Comparison of ENCODE assay signal across 16 cellular contexts in genomic region chr1:232614811-232615210, GRCh38. TPM values are rescaled to one million over a fixed set of nuclear protein-coding genes. Genes with fewer than 3 reads are reported as not detected.
A peak's percentile ranks its signal among the peaks of the same experiment; 100 is the strongest.
DNase-seq lines count a peak whose midpoint lies in the region; ATAC-seq and TF ChIP-seq lines count a peak whose summit lies in the region.
"Had no signal": no experiment of that assay in that cellular context is flagged by ENCODE, and none has a peak within 500 bp of the region (broad histone marks: within the 10 kb centered on the region; RNA-seq: fewer than 3 reads in every experiment).

No MANE protein-coding gene starts in this region.

- H2AK5ac ChIP-seq in mesenchymal stem cell (ENCODE audit: low read length, severe bottlenecking), result no peak overlapping the region
- H2AK5ac ChIP-seq in trophoblast cell (ENCODE audit: low read length), result no peak overlapping the region

- intact Hi-C loops in Caco-2 (cut with micrococcal nuclease; ENCODE audit: unreplicated experiment), result loop anchor here (5.0 kb wide), 1 partner anchor 58 kb away; no protein-coding TSS in a partner anchor
- intact Hi-C loops in head of caudate nucleus (cut with DNase I), result no loop called here
- intact Hi-C loops in CD14-positive monocyte (cut with micrococcal nuclease), result no loop called here

- H3K27me3 Mint-ChIP-seq in Caco-2 (ENCODE audit: insufficient read depth, unreplicated experiment) (no peaks in the 10 kb centered on the region), CD14-positive monocyte (ENCODE audit: low read depth in 3 of 3) (peaks cover 0 to 6% (median 1%) of the 10 kb centered on the region in 3 donors)
- H3K27me3 Mint-ChIP-seq: CD4-positive, alpha-beta memory T cell had no signal

- H3K18ac ChIP-seq in mesenchymal stem cell (ENCODE audit: low read depth in 1 of 2, low read length in 2 of 2) (peak overlapping the region in 1 of 2 experiments; percentile 81), trophoblast cell (ENCODE audit: low read length) (no peak overlapping the region)

- POLR2A ChIA-PET in Caco-2 (lab: Charles Lee), result no interaction called here

- H3K36me3 ChIP-seq in Caco-2 (ENCODE audit: control insufficient read depth, insufficient read depth, low read length) (no peaks in the 10 kb centered on the region), mesenchymal stem cell (ENCODE audit: control insufficient read depth in 1 of 2, insufficient read depth in 2 of 2, low read depth in 1 of 2, low read length in 2 of 2) (peaks cover 0 to 14% of the 10 kb centered on the region in 2 experiments), trophoblast cell (ENCODE audit: control insufficient read depth in 1 of 2, insufficient read depth in 2 of 2, low read length in 2 of 2) (no peaks in the 10 kb centered on the region)

- H2AFZ ChIP-seq in mesenchymal stem cell (ENCODE audit: low read depth, low read length) (no peak overlapping the region), trophoblast cell (ENCODE audit: insufficient read depth, low read length, poor library complexity) (no peak overlapping the region)

- H2BK5ac ChIP-seq in mesenchymal stem cell (ENCODE audit: low read depth, low read length, poor library complexity, severe bottlenecking) (no peak overlapping the region), trophoblast cell (ENCODE audit: low read depth, low read length, poor library complexity) (no peak overlapping the region)

- H3K79me2 ChIP-seq in trophoblast cell (ENCODE audit: control insufficient read depth, insufficient read depth, low read length, poor library complexity), result peaks cover 7% of the 10 kb centered on the region

- no peak overlapping the region for H3K23ac ChIP-seq in mesenchymal stem cell (ENCODE audit: low read length in 2 of 2)
- H3K23ac ChIP-seq in trophoblast cell (ENCODE audit: low read length), result no peak overlapping the region

- DNase-seq in Caco-2, result no peak
- peak; percentile 13 for DNase-seq in amniotic epithelial cell (ENCODE audit: low read depth)
- DNase-seq in mesenchymal stem cell, result peak; percentile 59
- DNase-seq in trophoblast cell, result no peak
- DNase-seq in dermis blood vessel endothelial cell, result no peak
- DNase-seq in head of caudate nucleus, result no peak
- no peak for DNase-seq in CD14-positive monocyte (ENCODE audit: low spot score)
- DNase-seq: CD4-positive, alpha-beta memory T cell; HFFc6; MV-4-11; NCI-H1694 treated with DMSO at 0.1 percent for 48 hours; NCI-H2107; NCI-H510A; SHP77 had no signal

- peaks cover 14% of the 10 kb centered on the region; the same call in 1 of the 2 replicates for H3K4me1 ChIP-seq in Caco-2
- H3K4me1 ChIP-seq in mesenchymal stem cell (ENCODE audit: control insufficient read depth, insufficient read depth, low read depth, low read length), result peaks cover 8% of the 10 kb centered on the region
- peaks cover 7 to 10% of the 10 kb centered on the region in 2 experiments for H3K4me1 ChIP-seq in trophoblast cell (ENCODE audit: control insufficient read depth in 1 of 2, insufficient read depth in 2 of 2, low read length in 2 of 2)

- no peak overlapping the region for H4K12ac ChIP-seq in trophoblast cell (ENCODE audit: low read depth, low read length)

- H3K9me3 Mint-ChIP-seq in Caco-2 (ENCODE audit: unreplicated experiment) (no peaks in the 10 kb centered on the region), CD14-positive monocyte (peaks cover 0 to 13% (median 7%) of the 10 kb centered on the region in 7 donors)
- H3K9me3 Mint-ChIP-seq: CD4-positive, alpha-beta memory T cell had no signal

- peak overlapping the region; percentile 62 for H3K27ac Mint-ChIP-seq in Caco-2 (ENCODE audit: unreplicated experiment)
- H3K27ac Mint-ChIP-seq in CD14-positive monocyte, result no peak overlapping the region
- H3K27ac Mint-ChIP-seq: HFFc6 had no signal

- H3K79me1 ChIP-seq in mesenchymal stem cell (replicated peaks; ENCODE audit: low read length, poor library complexity, severe bottlenecking) (peaks cover 24% of the 10 kb centered on the region), trophoblast cell (ENCODE audit: low read length) (no peaks in the 10 kb centered on the region)

- H3K4ac ChIP-seq in mesenchymal stem cell (ENCODE audit: low read depth in 1 of 2, low read length in 2 of 2) (no peak overlapping the region), trophoblast cell (ENCODE audit: low read depth, low read length) (peak overlapping the region; percentile 8)

- H2BK12ac ChIP-seq in mesenchymal stem cell (ENCODE audit: low read length in 2 of 2), result peak overlapping the region in 1 of 2 experiments; percentile 85
- H2BK12ac ChIP-seq in trophoblast cell (ENCODE audit: low read length), result no peak overlapping the region

- H3K4me3 ChIP-seq in Caco-2 (ENCODE audit: low read depth, low read length), result no peak overlapping the region
- H3K4me3 ChIP-seq in mesenchymal stem cell (ENCODE audit: insufficient read depth in 1 of 2, low read depth in 1 of 2, low read length in 2 of 2), result no peak overlapping the region
- H3K4me3 ChIP-seq in trophoblast cell (ENCODE audit: low read depth, low read length), result no peak overlapping the region

- H3K9ac ChIP-seq in mesenchymal stem cell (ENCODE audit: low read length), result no peak overlapping the region
- H3K9ac ChIP-seq in trophoblast cell (ENCODE audit: low read length), result no peak overlapping the region
- H3K9ac ChIP-seq: KMS-11 had no signal

- no peak overlapping the region for H3K14ac ChIP-seq in mesenchymal stem cell (ENCODE audit: low read length in 2 of 2)
- no peak overlapping the region for H3K14ac ChIP-seq in trophoblast cell (ENCODE audit: low read length)

- H3K4me1 Mint-ChIP-seq in Caco-2 (ENCODE audit: low read depth, unreplicated experiment) (peaks cover 21% of the 10 kb centered on the region), CD14-positive monocyte (peaks cover 39% of the 10 kb centered on the region)

- H3K27me3 ChIP-seq in Caco-2 (replicated peaks; ENCODE audit: control insufficient read depth, insufficient read depth, low read length), result no peaks in the 10 kb centered on the region
- H3K27me3 ChIP-seq in mesenchymal stem cell (ENCODE audit: control insufficient read depth in 1 of 2, insufficient read depth in 1 of 2, low read length in 2 of 2), result no peaks in the 10 kb centered on the region
- no peaks in the 10 kb centered on the region for H3K27me3 ChIP-seq in trophoblast cell (ENCODE audit: insufficient read depth, low read length)

- H4K8ac ChIP-seq in mesenchymal stem cell (ENCODE audit: low read length) (no peak overlapping the region), trophoblast cell (ENCODE audit: low read depth, low read length) (no peak overlapping the region)

- ATAC-seq in GM18867 (IDR thresholded peaks at IDR 0.05; ENCODE audit: unreplicated experiment), result no peak

- H3K4me2 ChIP-seq in mesenchymal stem cell (ENCODE audit: low read length, poor library complexity, severe bottlenecking) (no peak overlapping the region), trophoblast cell (ENCODE audit: low read length) (no peak overlapping the region)
- H3K4me2 ChIP-seq: KMS-11 had no signal

- TF ChIP-seq CTCF in Caco-2 (IDR thresholded peaks at IDR 0.05; ENCODE audit: insufficient read depth in 1 of 2, low read depth in 1 of 2, low read length in 1 of 2, severe bottlenecking in 1 of 2, unreplicated experiment in 1 of 2) (no peak), CD14-positive monocyte (IDR thresholded peaks at IDR 0.05) (no peak)

- H2BK120ac ChIP-seq in mesenchymal stem cell (ENCODE audit: low read depth, low read length) (no peak overlapping the region), trophoblast cell (ENCODE audit: insufficient read depth, low read length, poor library complexity) (no peak overlapping the region)

- no TSS peak for BruUV-seq in Caco-2 (replicated peaks; lab: Mats Ljungman, UMichigan)

- H2BK15ac ChIP-seq in mesenchymal stem cell (ENCODE audit: low read depth, poor library complexity, severe bottlenecking), result no peak overlapping the region

- CTCF ChIA-PET in Caco-2 (lab: Charles Lee), result no interaction called here

- H3K9me3 ChIP-seq in Caco-2 (no peaks in the 10 kb centered on the region), mesenchymal stem cell (ENCODE audit: control insufficient read depth, low read length) (no peaks in the 10 kb centered on the region), trophoblast cell (ENCODE audit: insufficient read depth, low read depth, low read length) (peaks cover 2% of the 10 kb centered on the region)

- H4K91ac ChIP-seq in mesenchymal stem cell (ENCODE audit: low read length) (no peak overlapping the region), trophoblast cell (ENCODE audit: low read depth, low read length) (no peak overlapping the region)

- H3K36me3 Mint-ChIP-seq in Caco-2 (ENCODE audit: insufficient read depth, unreplicated experiment) (no peaks in the 10 kb centered on the region), CD14-positive monocyte (peaks cover 5 to 14% of the 10 kb centered on the region in 2 donors)
- H3K36me3 Mint-ChIP-seq: CD4-positive, alpha-beta memory T cell had no signal

- H3K27ac ChIP-seq in mesenchymal stem cell (ENCODE audit: low read length, poor library complexity, severe bottlenecking) (no peak overlapping the region), trophoblast cell (ENCODE audit: low read depth, low read length) (no peak overlapping the region)
- H3K27ac ChIP-seq: KMS-11 had no signal

- H3K4me3 Mint-ChIP-seq in Caco-2 (ENCODE audit: unreplicated experiment) (no peak overlapping the region), CD14-positive monocyte (no peak overlapping the region)
- H3K4me3 Mint-ChIP-seq: CD4-positive, alpha-beta memory T cell; HFFc6 had no signal

RNA-seq across cellular contexts. Expression of gene SIPA1L2, which starts 15.1 kb away (rescaled TPM):
- total RNA-seq in Caco-2 (2022), result 13.2 and 18.6 TPM in 2 replicates
- polyA plus RNA-seq in mesenchymal stem cell (2013, experiment 1 of 2), result 10.2 TPM
- polyA plus RNA-seq in mesenchymal stem cell (2013, experiment 2 of 2), result 9.6 TPM
- 21.6 and 23.2 TPM in 2 replicates for polyA plus RNA-seq in trophoblast cell (2013)
- 11.1 and 25.7 TPM in 2 replicates for total RNA-seq in dermis blood vessel endothelial cell
- 1 to 10 TPM in 1 of 2 donors, under 1 TPM in 1; 0.64 to 1.3 TPM for polyA plus RNA-seq in CD14-positive monocyte

Comparison
In these comparisons a context has a peak if more than half of its experiments do, and no peak if none do; other contexts are left out.
1. DNase-seq: peak in amniotic epithelial cell (single experiment) and mesenchymal stem cell (single experiment); none in Caco-2 (0 of 2), trophoblast cell (0 of 2), dermis blood vessel endothelial cell (single experiment), head of caudate nucleus (0 of 42) and CD14-positive monocyte (single experiment).